1 cellular context compared by ENCODE assay signal in genomic region chr13:45340422-45341033, GRCh38.
A peak's percentile ranks its signal among the peaks of the same experiment; 100 is the strongest.
TF ChIP-seq lines count a peak whose summit lies in the region.

No MANE protein-coding gene starts in this region.

TF ChIP-seq in K562, 482 proteins besides CTCF, POLR2A, EP300 and RAD21 (continued from another document and continues in another):
- TF ChIP-seq, protein P1, sequence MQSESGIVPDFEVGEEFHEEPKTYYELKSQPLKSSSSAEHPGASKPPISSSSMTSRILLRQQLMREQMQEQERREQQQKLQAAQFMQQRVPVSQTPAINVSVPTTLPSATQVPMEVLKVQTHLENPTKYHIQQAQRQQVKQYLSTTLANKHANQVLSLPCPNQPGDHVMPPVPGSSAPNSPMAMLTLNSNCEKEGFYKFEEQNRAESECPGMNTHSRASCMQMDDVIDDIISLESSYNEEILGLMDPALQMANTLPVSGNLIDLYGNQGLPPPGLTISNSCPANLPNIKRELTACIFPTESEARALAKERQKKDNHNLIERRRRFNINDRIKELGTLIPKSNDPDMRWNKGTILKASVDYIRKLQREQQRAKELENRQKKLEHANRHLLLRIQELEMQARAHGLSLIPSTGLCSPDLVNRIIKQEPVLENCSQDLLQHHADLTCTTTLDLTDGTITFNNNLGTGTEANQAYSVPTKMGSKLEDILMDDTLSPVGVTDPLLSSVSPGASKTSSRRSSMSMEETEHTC (IDR thresholded peaks at IDR 0.05): no peak
- TF ChIP-seq HMGXB4 (CRISPR knock-in tag; IDR thresholded peaks at IDR 0.05) (no peak), TRIM24 (IDR thresholded peaks at IDR 0.05) (peak; percentile 34 to 43), DMBX1 (CRISPR knock-in tag; IDR thresholded peaks at IDR 0.05; ENCODE audit: borderline replicate concordance) (no peak), MBD1 (CRISPR knock-in tag; IDR thresholded peaks at IDR 0.05) (no peak), CHCHD3 (CRISPR knock-in tag; IDR thresholded peaks at IDR 0.05) (no peak), RBFOX2 (IDR thresholded peaks at IDR 0.05; ENCODE audit: low read depth, low read length) (peak; percentile 94), NCOA2 (IDR thresholded peaks at IDR 0.05; ENCODE audit: partially characterized antibody in 2 of 2) (no peak), POLR2G (IDR thresholded peaks at IDR 0.05; ENCODE audit: low read depth, low read length) (peak; percentile 91), NFE2 (IDR thresholded peaks at IDR 0.05; ENCODE audit: low read depth) (0 out of 2 replicates have a peak, but pooled peaks have one; percentile 13), FOXJ3 (CRISPR knock-in tag; IDR thresholded peaks at IDR 0.05) (no peak), NCOA6 (IDR thresholded peaks at IDR 0.05) (no peak), CHD1 (IDR thresholded peaks at IDR 0.05; ENCODE audit: low read length) (peak; percentile 8), PTBP1 (IDR thresholded peaks at IDR 0.05; ENCODE audit: low read depth, low read length) (no peak), MCM2 (IDR thresholded peaks at IDR 0.05; ENCODE audit: low read depth) (no peak), ESRRB (CRISPR knock-in tag; IDR thresholded peaks at IDR 0.05; ENCODE audit: borderline replicate concordance) (no peak), MYNN (IDR thresholded peaks at IDR 0.05) (no peak), MYNN (CRISPR knock-in tag; IDR thresholded peaks at IDR 0.05) (no peak), IFI16 (CRISPR knock-in tag; IDR thresholded peaks at IDR 0.05) (no peak), FOXK2 (conservative IDR thresholded peaks at IDR 0.05 in 1 of 2, IDR thresholded peaks at IDR 0.05 in 1 of 2; ENCODE audit: low read depth in 2 of 2) (no peak), NFIC (IDR thresholded peaks at IDR 0.05) (no peak), SUPT5H (IDR thresholded peaks at IDR 0.05) (0 out of 2 replicates have a peak, but pooled peaks have one; percentile 65), CBFB (CRISPR knock-in tag; IDR thresholded peaks at IDR 0.05) (no peak), XRCC3 (IDR thresholded peaks at IDR 0.05) (no peak), ZNF274 (IDR thresholded peaks at IDR 0.05; ENCODE audit: borderline replicate concordance, low read depth, low read length) (no peak), ZBTB17 (CRISPR knock-in tag; IDR thresholded peaks at IDR 0.05) (0 out of 2 replicates have a peak, but pooled peaks have one; percentile 33), SMARCE1 (IDR thresholded peaks at IDR 0.05) (no peak), EGR1 (conservative IDR thresholded peaks at IDR 0.05) (peak; percentile 84), PRDM10 (IDR thresholded peaks at IDR 0.05; ENCODE audit: partially characterized antibody) (peak; percentile 23), SMARCA4 (IDR thresholded peaks at IDR 0.05) (no peak; the same call in 1 of the 2 replicates), POU5F1 (IDR thresholded peaks at IDR 0.05; ENCODE audit: borderline replicate concordance, low read depth, low read length, partially characterized antibody) (no peak), NCOA4 (IDR thresholded peaks at IDR 0.05; ENCODE audit: partially characterized antibody) (no peak), POLR2H (tag; IDR thresholded peaks at IDR 0.05; ENCODE audit: low read depth) (peak; percentile 31; the same call in 1 of the 2 replicates), RFX7 (CRISPR knock-in tag; IDR thresholded peaks at IDR 0.05) (no peak), TCFL5 (CRISPR knock-in tag; conservative IDR thresholded peaks at IDR 0.05) (no peak), ZNF76 (CRISPR knock-in tag; IDR thresholded peaks at IDR 0.05; ENCODE audit: borderline replicate concordance) (0 out of 2 replicates have a peak, but pooled peaks have one; percentile 44), CCNT2 (IDR thresholded peaks at IDR 0.05; ENCODE audit: borderline replicate concordance, extremely low read depth, insufficient read length, low read depth, low read length) (peak; percentile 78), HNRNPK (IDR thresholded peaks at IDR 0.05; ENCODE audit: low read depth, low read length, poor library complexity, severe bottlenecking) (no peak), CBFA2T2 (conservative IDR thresholded peaks at IDR 0.05) (no peak), ZNF668 (CRISPR knock-in tag; IDR thresholded peaks at IDR 0.05) (no peak), E2F3 (CRISPR knock-in tag; IDR thresholded peaks at IDR 0.05) (no peak), NRF1 (conservative IDR thresholded peaks at IDR 0.05 in 1 of 2, IDR thresholded peaks at IDR 0.05 in 1 of 2) (peak; percentile 78 to 83), SIN3B (IDR thresholded peaks at IDR 0.05; ENCODE audit: low read depth) (no peak), ZNF232 (CRISPR knock-in tag; IDR thresholded peaks at IDR 0.05) (no peak), PCBP1 (IDR thresholded peaks at IDR 0.05; ENCODE audit: low read depth, low read length, poor library complexity, severe bottlenecking) (peak; percentile 82), BHLHE40 (IDR thresholded peaks at IDR 0.05; ENCODE audit: low read length) (0 out of 2 replicates have a peak, but pooled peaks have one; percentile 10), CC2D1A (IDR thresholded peaks at IDR 0.05) (no peak), SMARCC2 (IDR thresholded peaks at IDR 0.05; ENCODE audit: low read depth) (no peak), JUND (IDR thresholded peaks at IDR 0.05; ENCODE audit: borderline replicate concordance, low read depth, low read length) (peak; percentile 55; the same call in 1 of the 2 replicates), JUND (tag; IDR thresholded peaks at IDR 0.05; ENCODE audit: borderline replicate concordance, low read depth, low read length) (peak; percentile 63; the same call in 1 of the 3 replicates)
- TF ChIP-seq, protein P2, sequence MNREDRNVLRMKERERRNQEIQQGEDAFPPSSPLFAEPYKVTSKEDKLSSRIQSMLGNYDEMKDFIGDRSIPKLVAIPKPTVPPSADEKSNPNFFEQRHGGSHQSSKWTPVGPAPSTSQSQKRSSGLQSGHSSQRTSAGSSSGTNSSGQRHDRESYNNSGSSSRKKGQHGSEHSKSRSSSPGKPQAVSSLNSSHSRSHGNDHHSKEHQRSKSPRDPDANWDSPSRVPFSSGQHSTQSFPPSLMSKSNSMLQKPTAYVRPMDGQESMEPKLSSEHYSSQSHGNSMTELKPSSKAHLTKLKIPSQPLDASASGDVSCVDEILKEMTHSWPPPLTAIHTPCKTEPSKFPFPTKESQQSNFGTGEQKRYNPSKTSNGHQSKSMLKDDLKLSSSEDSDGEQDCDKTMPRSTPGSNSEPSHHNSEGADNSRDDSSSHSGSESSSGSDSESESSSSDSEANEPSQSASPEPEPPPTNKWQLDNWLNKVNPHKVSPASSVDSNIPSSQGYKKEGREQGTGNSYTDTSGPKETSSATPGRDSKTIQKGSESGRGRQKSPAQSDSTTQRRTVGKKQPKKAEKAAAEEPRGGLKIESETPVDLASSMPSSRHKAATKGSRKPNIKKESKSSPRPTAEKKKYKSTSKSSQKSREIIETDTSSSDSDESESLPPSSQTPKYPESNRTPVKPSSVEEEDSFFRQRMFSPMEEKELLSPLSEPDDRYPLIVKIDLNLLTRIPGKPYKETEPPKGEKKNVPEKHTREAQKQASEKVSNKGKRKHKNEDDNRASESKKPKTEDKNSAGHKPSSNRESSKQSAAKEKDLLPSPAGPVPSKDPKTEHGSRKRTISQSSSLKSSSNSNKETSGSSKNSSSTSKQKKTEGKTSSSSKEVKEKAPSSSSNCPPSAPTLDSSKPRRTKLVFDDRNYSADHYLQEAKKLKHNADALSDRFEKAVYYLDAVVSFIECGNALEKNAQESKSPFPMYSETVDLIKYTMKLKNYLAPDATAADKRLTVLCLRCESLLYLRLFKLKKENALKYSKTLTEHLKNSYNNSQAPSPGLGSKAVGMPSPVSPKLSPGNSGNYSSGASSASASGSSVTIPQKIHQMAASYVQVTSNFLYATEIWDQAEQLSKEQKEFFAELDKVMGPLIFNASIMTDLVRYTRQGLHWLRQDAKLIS (CRISPR knock-in tag; IDR thresholded peaks at IDR 0.05): peak; percentile 80; the same call in 1 of the 2 replicates
- TF ChIP-seq, protein P3, sequence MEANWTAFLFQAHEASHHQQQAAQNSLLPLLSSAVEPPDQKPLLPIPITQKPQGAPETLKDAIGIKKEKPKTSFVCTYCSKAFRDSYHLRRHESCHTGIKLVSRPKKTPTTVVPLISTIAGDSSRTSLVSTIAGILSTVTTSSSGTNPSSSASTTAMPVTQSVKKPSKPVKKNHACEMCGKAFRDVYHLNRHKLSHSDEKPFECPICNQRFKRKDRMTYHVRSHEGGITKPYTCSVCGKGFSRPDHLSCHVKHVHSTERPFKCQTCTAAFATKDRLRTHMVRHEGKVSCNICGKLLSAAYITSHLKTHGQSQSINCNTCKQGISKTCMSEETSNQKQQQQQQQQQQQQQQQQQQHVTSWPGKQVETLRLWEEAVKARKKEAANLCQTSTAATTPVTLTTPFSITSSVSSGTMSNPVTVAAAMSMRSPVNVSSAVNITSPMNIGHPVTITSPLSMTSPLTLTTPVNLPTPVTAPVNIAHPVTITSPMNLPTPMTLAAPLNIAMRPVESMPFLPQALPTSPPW (CRISPR knock-in tag; IDR thresholded peaks at IDR 0.05): no peak
- TF ChIP-seq, protein P4, sequence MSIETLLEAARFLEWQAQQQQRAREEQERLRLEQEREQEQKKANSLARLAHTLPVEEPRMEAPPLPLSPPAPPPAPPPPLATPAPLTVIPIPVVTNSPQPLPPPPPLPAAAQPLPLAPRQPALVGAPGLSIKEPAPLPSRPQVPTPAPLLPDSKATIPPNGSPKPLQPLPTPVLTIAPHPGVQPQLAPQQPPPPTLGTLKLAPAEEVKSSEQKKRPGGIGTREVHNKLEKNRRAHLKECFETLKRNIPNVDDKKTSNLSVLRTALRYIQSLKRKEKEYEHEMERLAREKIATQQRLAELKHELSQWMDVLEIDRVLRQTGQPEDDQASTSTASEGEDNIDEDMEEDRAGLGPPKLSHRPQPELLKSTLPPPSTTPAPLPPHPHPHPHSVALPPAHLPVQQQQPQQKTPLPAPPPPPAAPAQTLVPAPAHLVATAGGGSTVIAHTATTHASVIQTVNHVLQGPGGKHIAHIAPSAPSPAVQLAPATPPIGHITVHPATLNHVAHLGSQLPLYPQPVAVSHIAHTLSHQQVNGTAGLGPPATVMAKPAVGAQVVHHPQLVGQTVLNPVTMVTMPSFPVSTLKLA (conservative IDR thresholded peaks at IDR 0.05): peak; percentile 21 to 69; a peak in 3 of 4 replicates
- TF ChIP-seq, protein P5, sequence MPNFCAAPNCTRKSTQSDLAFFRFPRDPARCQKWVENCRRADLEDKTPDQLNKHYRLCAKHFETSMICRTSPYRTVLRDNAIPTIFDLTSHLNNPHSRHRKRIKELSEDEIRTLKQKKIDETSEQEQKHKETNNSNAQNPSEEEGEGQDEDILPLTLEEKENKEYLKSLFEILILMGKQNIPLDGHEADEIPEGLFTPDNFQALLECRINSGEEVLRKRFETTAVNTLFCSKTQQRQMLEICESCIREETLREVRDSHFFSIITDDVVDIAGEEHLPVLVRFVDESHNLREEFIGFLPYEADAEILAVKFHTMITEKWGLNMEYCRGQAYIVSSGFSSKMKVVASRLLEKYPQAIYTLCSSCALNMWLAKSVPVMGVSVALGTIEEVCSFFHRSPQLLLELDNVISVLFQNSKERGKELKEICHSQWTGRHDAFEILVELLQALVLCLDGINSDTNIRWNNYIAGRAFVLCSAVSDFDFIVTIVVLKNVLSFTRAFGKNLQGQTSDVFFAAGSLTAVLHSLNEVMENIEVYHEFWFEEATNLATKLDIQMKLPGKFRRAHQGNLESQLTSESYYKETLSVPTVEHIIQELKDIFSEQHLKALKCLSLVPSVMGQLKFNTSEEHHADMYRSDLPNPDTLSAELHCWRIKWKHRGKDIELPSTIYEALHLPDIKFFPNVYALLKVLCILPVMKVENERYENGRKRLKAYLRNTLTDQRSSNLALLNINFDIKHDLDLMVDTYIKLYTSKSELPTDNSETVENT (CRISPR knock-in tag; IDR thresholded peaks at IDR 0.05): 0 out of 2 replicates have a peak, but pooled peaks have one; percentile 21
